8 cellular contexts compared by ENCODE assay signal in genomic region chr16:57084257-57084770, GRCh38. TPM values are rescaled to one million over a fixed set of nuclear protein-coding genes. Genes with fewer than 3 reads are reported as not detected.
DNase-seq lines count a peak whose midpoint lies in the region; ATAC-seq, FAIRE-seq and TF ChIP-seq lines count a peak whose summit lies in the region.

No MANE protein-coding gene starts in this region.

- peak overlapping the region; percentile 57 for H3K27ac Mint-ChIP-seq in activated B cell treated with CpG ODN at 0.5 μM for 24 hours

- no peaks in the 10 kb centered on the region for H3K9me3 ChIP-seq in BLaER1
- no peaks in the 10 kb centered on the region for H3K9me3 ChIP-seq in mammary epithelial cell (replicated peaks; ENCODE audit: insufficient read depth, low read length)
- no peaks in the 10 kb centered on the region for H3K9me3 ChIP-seq in kidney (ENCODE audit: control insufficient read depth in 1 of 2, low read length in 2 of 2)

- H3K27me3 Mint-ChIP-seq in activated B cell treated with CpG ODN at 0.5 μM for 24 hours, result no peaks in the 10 kb centered on the region

- H3K27ac ChIP-seq in BLaER1 (peak overlapping the region; percentile 56), mammary epithelial cell (ENCODE audit: insufficient read depth, low read depth, low read length) (no peak overlapping the region), kidney (ENCODE audit: low read depth in 2 of 2, low read length in 2 of 2) (no peak overlapping the region)

- H4K20me1 ChIP-seq in BLaER1, result 0 out of 2 replicates have a peak, but pooled peaks cover 6% of the 10 kb centered on the region
- no peaks in the 10 kb centered on the region for H4K20me1 ChIP-seq in mammary epithelial cell (ENCODE audit: insufficient read depth, low read length)

- H3K4me2 ChIP-seq in BLaER1 (peak overlapping the region; percentile 45), mammary epithelial cell (ENCODE audit: insufficient read depth, low read depth, low read length) (no peak overlapping the region)

- TF ChIP-seq CTCF in activated B cell treated with CpG ODN at 0.5 μM for 24 hours (IDR thresholded peaks at IDR 0.05), result peak; percentile 77
- peak; percentile 97 to 99 for TF ChIP-seq CTCF in mammary epithelial cell (conservative IDR thresholded peaks at IDR 0.05 in 1 of 2, IDR thresholded peaks at IDR 0.05 in 1 of 2; ENCODE audit: extremely low read depth in 1 of 2, insufficient read depth in 1 of 2, low read depth in 1 of 2, low read length in 2 of 2)
- peak; percentile 93 for TF ChIP-seq CTCF in kidney (IDR thresholded peaks at IDR 0.05; ENCODE audit: borderline replicate concordance, extremely low read depth, insufficient read depth)

- FAIRE-seq in kidney (lab: Jason Lieb, UNC), result no peak

- POLR2A ChIA-PET in activated B cell treated with CpG ODN at 0.5 μM for 24 hours (lab: Charles Lee), result interaction anchor here (1.0 kb wide), 1 partner anchor 151 kb away, joined by 3 read pairs; no protein-coding TSS in a partner anchor

- H3K36me3 ChIP-seq in BLaER1, result peaks cover 42% of the 10 kb centered on the region
- no peaks in the 10 kb centered on the region for H3K36me3 ChIP-seq in mammary epithelial cell (ENCODE audit: insufficient read depth, low read length)
- no peaks in the 10 kb centered on the region for H3K36me3 ChIP-seq in kidney (ENCODE audit: control insufficient read depth in 1 of 2, insufficient read depth in 2 of 2, low read length in 2 of 2)

- BruUV-seq in mammary epithelial cell (replicated peaks; lab: Mats Ljungman, UMichigan), result no TSS peak

- 16% methylated on average over 9 of the region's 9 CpGs for WGBS in mammary epithelial cell (ENCODE audit: low coverage, missing lambda C conversion rate)

- peak; percentile 14 for DNase-seq in NCI-H146 treated with DMSO at 0.1 percent for 48 hours (lab: John Stamatoyannopoulos, UW; ENCODE audit: unreplicated experiment)
- peak; percentile 50 for DNase-seq in activated B cell treated with CpG ODN at 0.5 μM for 24 hours
- DNase-seq in mammary epithelial cell, result peak; percentile 36
- peak; percentile 87 for DNase-seq in kidney
- DNase-seq in stimulated activated CD4-positive, alpha-beta T cell treated with anti-CD3 and anti-CD28 coated beads, Interleukin-1b, Interleukin-23, amount 100 ng/mL, for 48 hours, result peak; percentile 72

- H3K4me1 Mint-ChIP-seq in activated B cell treated with CpG ODN at 0.5 μM for 24 hours, result peaks cover 8% of the 10 kb centered on the region

- H3K9ac ChIP-seq in BLaER1 (no peak overlapping the region), mammary epithelial cell (ENCODE audit: insufficient read depth, low read length) (no peak overlapping the region), kidney (ENCODE audit: low read length in 2 of 2) (no peak overlapping the region)

- H3K79me2 ChIP-seq in mammary epithelial cell (ENCODE audit: insufficient read depth, low read length), result no peaks in the 10 kb centered on the region

- no peak overlapping the region for H3K4me3 Mint-ChIP-seq in activated B cell treated with CpG ODN at 0.5 μM for 24 hours

- H3K4me1 ChIP-seq in BLaER1, result peaks cover 32% of the 10 kb centered on the region
- no peaks in the 10 kb centered on the region for H3K4me1 ChIP-seq in mammary epithelial cell (ENCODE audit: insufficient read depth, low read length)
- no peaks in the 10 kb centered on the region for H3K4me1 ChIP-seq in kidney (ENCODE audit: control insufficient read depth in 1 of 2, insufficient read depth in 1 of 2, low read depth in 1 of 2, low read length in 2 of 2)

- in situ Hi-C loops in mammary epithelial cell (cut with MboI; ENCODE audit: low sequenced_read_pairs in 2 of 2), result loop anchor here in 1 of 2 donors (10.0 kb wide), 2 partner anchors 80 to 210 kb away; no protein-coding TSS in a partner anchor

- ATAC-seq in GM21515 (IDR thresholded peaks at IDR 0.05; ENCODE audit: unreplicated experiment), result peak; percentile 53
- ATAC-seq in activated B cell treated with CpG ODN at 0.5 μM for 24 hours (ENCODE audit: low read depth), result peak; percentile 89
- ATAC-seq in GM18909 (IDR thresholded peaks at IDR 0.05; ENCODE audit: poor library complexity, unreplicated experiment), result no peak

- H3K27me3 ChIP-seq in BLaER1 (no peaks in the 10 kb centered on the region), mammary epithelial cell (ENCODE audit: insufficient read depth, low read length) (no peaks in the 10 kb centered on the region)

- H3K36me3 Mint-ChIP-seq in activated B cell treated with CpG ODN at 0.5 μM for 24 hours (ENCODE audit: low read depth), result peaks cover 31% of the 10 kb centered on the region

- dilution Hi-C loops in mammary epithelial cell (cut with HindIII; ENCODE audit: low sequenced_read_pairs), result no loop called here

- H3K4me3 ChIP-seq in BLaER1 (no peak overlapping the region), mammary epithelial cell (replicated peaks in 1 of 3; ENCODE audit: insufficient read depth in 1 of 3, low read depth in 2 of 3, low read length in 3 of 3) (no peak overlapping the region), kidney (ENCODE audit: low read length in 2 of 2) (no peak overlapping the region)

- CTCF ChIA-PET in activated B cell treated with CpG ODN at 0.5 μM for 24 hours (lab: Charles Lee) (interaction anchor here (0.7 to 4.9 kb wide), 17 partner anchors 9 to 435 kb away, joined by 3 to 32 read pairs (median 4); partner anchors contain the start of genes CETP and CPNE2), mammary epithelial cell (lab: Charles Lee; ENCODE audit: low non-redundant PET) (interaction anchor here (0.7 kb wide), 1 partner anchor 336 kb away, joined by 3 read pairs; no protein-coding TSS in a partner anchor)

- H2AFZ ChIP-seq in mammary epithelial cell (ENCODE audit: low read depth, low read length), result peak overlapping the region; percentile 61

- H3K9me3 Mint-ChIP-seq in activated B cell treated with CpG ODN at 0.5 μM for 24 hours, result no peaks in the 10 kb centered on the region

- intact Hi-C loops in activated B cell treated with CpG ODN at 0.5 μM for 24 hours (cut with micrococcal nuclease), result loop anchor here (1.0 to 5.0 kb wide), 5 partner anchors 42 to 332 kb away; no protein-coding TSS in a partner anchor
- intact Hi-C loops in mammary epithelial cell (cut with micrococcal nuclease), result loop anchor here (1.0 to 5.0 kb wide), 7 partner anchors 84 to 433 kb away; partner anchors contain the start of genes ARL2BP and NLRC5
- intact Hi-C loops in kidney (cut with DNase I), result no loop called here

RNA-seq across cellular contexts. Expression of gene CPNE2, which starts 8.1 kb away (rescaled TPM):
- total RNA-seq in activated B cell treated with CpG ODN at 0.5 μM for 24 hours (7.4 and 8.3 TPM in 2 replicates), mammary epithelial cell (10 to 100 TPM in 1 of 2 donors, 1 to 10 TPM in 1; 7.3 to 24.0 TPM), kidney (24.1 TPM)
- polyA plus RNA-seq in mammary epithelial cell (44.5 TPM), kidney (ENCODE audit: insufficient read depth, low read depth, low replicate concordance) (33.1 TPM)
- 35.7 TPM for polyA minus RNA-seq in mammary epithelial cell

Comparison
In these comparisons a context has a peak if more than half of its experiments do, and no peak if none do; other contexts are left out.
1. DNase-seq: peak in every context shown above with its lines; median percentile 87 in kidney; 72 in stimulated activated CD4-positive, alpha-beta T cell treated with anti-CD3 and anti-CD28 coated beads, Interleukin-1b, Interleukin-23, amount 100 ng/mL, for 48 hours; 50 in activated B cell treated with CpG ODN at 0.5 μM for 24 hours; 36 in mammary epithelial cell; 14 in NCI-H146 treated with DMSO at 0.1 percent for 48 hours.